ENCODE assay signal across 1 cellular context in genomic region chr7:106608664-106609063, GRCh38.
TF ChIP-seq lines count a peak whose summit lies in the region.

No MANE protein-coding gene starts in this region.

TF ChIP-seq in GM23338, 12 proteins besides CTCF, POLR2A, EP300 and RAD21:
- no peak for TF ChIP-seq STAT1 (IDR thresholded peaks at IDR 0.05; ENCODE audit: unreplicated experiment)
- no peak for TF ChIP-seq EZH2 (IDR thresholded peaks at IDR 0.05; ENCODE audit: low read depth, unreplicated experiment)
- TF ChIP-seq REST (IDR thresholded peaks at IDR 0.05; ENCODE audit: unreplicated experiment) = no peak
- TF ChIP-seq ETS1 (IDR thresholded peaks at IDR 0.05) = no peak
- no peak for TF ChIP-seq CREB1 (CRISPR knock-in tag; IDR thresholded peaks at IDR 0.05; ENCODE audit: low read depth)
- no peak for TF ChIP-seq EZH2phosphoT487 (IDR thresholded peaks at IDR 0.05; ENCODE audit: unreplicated experiment)
- TF ChIP-seq ZNF331 (CRISPR knock-in tag; IDR thresholded peaks at IDR 0.05; ENCODE audit: low read depth) = no peak
- TF ChIP-seq ZNF114 (CRISPR knock-in tag; IDR thresholded peaks at IDR 0.05) = no peak
- TF ChIP-seq NANOG (IDR thresholded peaks at IDR 0.05; ENCODE audit: borderline replicate concordance) = no peak
- no peak for TF ChIP-seq ZNF462 (CRISPR knock-in tag; IDR thresholded peaks at IDR 0.05)
- TF ChIP-seq JUNB (IDR thresholded peaks at IDR 0.05; ENCODE audit: unreplicated experiment) = no peak
- no peak for TF ChIP-seq POLR2AphosphoS5 (IDR thresholded peaks at IDR 0.05; ENCODE audit: low read depth)
